30 cellular contexts compared by ENCODE assay signal in the genomic region with DNA sequence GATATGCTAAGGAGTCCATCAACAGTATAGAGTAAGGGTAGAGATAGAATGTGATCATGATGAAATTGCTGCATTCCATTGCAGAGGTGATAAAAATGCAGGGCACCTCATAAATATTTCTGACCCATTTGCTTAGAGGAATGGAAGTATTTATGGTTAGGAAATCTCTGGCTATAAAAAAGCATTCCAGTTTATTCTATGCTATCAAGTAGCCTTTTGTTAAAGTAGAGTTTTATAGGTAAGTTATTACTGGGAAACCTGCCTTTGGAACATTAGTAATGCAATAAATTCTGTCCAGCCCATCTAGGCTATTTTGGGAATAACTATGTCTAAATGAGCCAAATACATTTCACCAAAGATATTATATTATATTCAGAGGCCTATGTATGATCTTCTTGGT. TPM values are rescaled to one million over a fixed set of nuclear protein-coding genes. Genes with fewer than 3 reads are reported as not detected.
DNase-seq lines count a peak whose midpoint lies in the region; ATAC-seq, FAIRE-seq and TF ChIP-seq lines count a peak whose summit lies in the region.
"Had no signal": no experiment of that assay in that cellular context is flagged by ENCODE, and none has a peak within 500 bp of the region (broad histone marks: within the 10 kb centered on the region; RNA-seq: fewer than 3 reads in every experiment).

No MANE protein-coding gene starts in this region.

- H3K4me1 ChIP-seq in SK-N-SH (ENCODE audit: control insufficient read depth in 1 of 2, insufficient read depth in 2 of 2, low read depth in 1 of 2, low read length in 1 of 2) (no peaks in the 10 kb centered on the region; a peak in 1 of 4 replicates), PC-9 (replicated peaks; ENCODE audit: insufficient read depth) (peaks cover 16% of the 10 kb centered on the region), smooth muscle cell (ENCODE audit: low read depth) (no peaks in the 10 kb centered on the region)
- H3K4me1 ChIP-seq: adrenal gland, BLaER1, uterus had no signal

- intact Hi-C loops in PC-9 (cut with micrococcal nuclease; ENCODE audit: unreplicated experiment) = no loop called here

- H3K27me3 Mint-ChIP-seq in activated T-helper 17 cell treated with anti-CD3 and anti-CD28 coated beads, Interleukin-2, amount 50 U/mL, for 72 hours = no peaks in the 10 kb centered on the region

- H3K9ac ChIP-seq in SK-N-SH (no peak overlapping the region), smooth muscle cell (ENCODE audit: low read depth) (no peak overlapping the region)
- H3K9ac ChIP-seq: BLaER1 had no signal

- H3K9me3 ChIP-seq in SK-N-SH = no peaks in the 10 kb centered on the region
- no peaks in the 10 kb centered on the region for H3K9me3 ChIP-seq in PC-9 (ENCODE audit: insufficient read depth, low read depth)
- no peaks in the 10 kb centered on the region for H3K9me3 ChIP-seq in smooth muscle cell (replicated peaks; ENCODE audit: low read depth)
- H3K9me3 ChIP-seq: adrenal gland, gastroesophageal sphincter, MG63, ovary, uterus had no signal

- H3K79me2 ChIP-seq in SK-N-SH (ENCODE audit: insufficient read depth) = no peaks in the 10 kb centered on the region
- no peaks in the 10 kb centered on the region for H3K79me2 ChIP-seq in PC-9 (ENCODE audit: low read depth)
- H3K79me2 ChIP-seq in smooth muscle cell (ENCODE audit: low read depth) = no peaks in the 10 kb centered on the region

- no peak overlapping the region for H3K4me3 Mint-ChIP-seq in activated T-helper 17 cell treated with anti-CD3 and anti-CD28 coated beads, Interleukin-2, amount 50 U/mL, for 72 hours
- H3K4me3 Mint-ChIP-seq: naive thymus-derived CD8-positive, alpha-beta T cell; stimulated activated effector memory CD8-positive, alpha-beta T cell treated with anti-CD3 and anti-CD28 coated beads, Interleukin-12 subunit alpha, Interleukin-12 subunit beta, amount 100 ng/mL, for 72 hours had no signal

- TF ChIP-seq RAD21 in SK-N-SH (IDR thresholded peaks at IDR 0.05; ENCODE audit: low read length) = no peak

- no peak overlapping the region for H3K27ac ChIP-seq in SK-N-SH (ENCODE audit: low read depth in 2 of 2, low read length in 1 of 2)
- H3K27ac ChIP-seq in PC-9 = peak overlapping the region; percentile 40; the same call in 1 of the 2 replicates
- H3K27ac ChIP-seq in smooth muscle cell (ENCODE audit: low read depth) = no peak overlapping the region
- H3K27ac ChIP-seq: 22Rv1, adrenal gland, BLaER1, dorsolateral prefrontal cortex, gastroesophageal sphincter, ovary, uterus, WERI-Rb-1 had no signal

- H3K4me2 ChIP-seq in SK-N-SH (no peak overlapping the region), PC-9 (peak overlapping the region; percentile 11; the same call in 1 of the 2 replicates), smooth muscle cell (no peak overlapping the region)
- H3K4me2 ChIP-seq: BLaER1 had no signal

- TF ChIP-seq EP300 in SK-N-SH (IDR thresholded peaks at IDR 0.05; ENCODE audit: borderline replicate concordance in 1 of 2, low read depth in 1 of 2, low read length in 1 of 2) = no peak

- H3F3A ChIP-seq in SK-N-SH (replicated peaks; ENCODE audit: insufficient read depth) (peaks cover 3% of the 10 kb centered on the region), PC-9 (ENCODE audit: insufficient read depth, low read depth) (no peaks in the 10 kb centered on the region), smooth muscle cell (ENCODE audit: low read depth) (no peaks in the 10 kb centered on the region)

- no peaks in the 10 kb centered on the region for H3K9me3 Mint-ChIP-seq in activated T-helper 17 cell treated with anti-CD3 and anti-CD28 coated beads, Interleukin-2, amount 50 U/mL, for 72 hours
- H3K9me3 Mint-ChIP-seq: naive thymus-derived CD8-positive, alpha-beta T cell; stimulated activated effector memory CD8-positive, alpha-beta T cell treated with anti-CD3 and anti-CD28 coated beads, Interleukin-12 subunit alpha, Interleukin-12 subunit beta, amount 100 ng/mL, for 72 hours had no signal

- POLR2A ChIA-PET in SK-N-SH (lab: Yijun Ruan, JAX) = no interaction called here
- POLR2A ChIA-PET in PC-9 (lab: Charles Lee; ENCODE audit: unreplicated experiment) = no interaction called here

- H3K9me2 ChIP-seq in SK-N-SH (no peaks in the 10 kb centered on the region; the same call in 1 of the 2 replicates), PC-9 (ENCODE audit: insufficient read depth) (no peaks in the 10 kb centered on the region)

- no peak for FAIRE-seq in GM12892 (lab: Jason Lieb, UNC)

- H3K27me3 ChIP-seq in SK-N-SH (ENCODE audit: insufficient read depth) = no peaks in the 10 kb centered on the region
- no peaks in the 10 kb centered on the region for H3K27me3 ChIP-seq in PC-9 (ENCODE audit: insufficient read depth, low read depth)
- H3K27me3 ChIP-seq in smooth muscle cell (ENCODE audit: low read depth) = no peaks in the 10 kb centered on the region
- H3K27me3 ChIP-seq: adrenal gland, BLaER1, gastroesophageal sphincter, MG63, ovary, uterus had no signal

- ATAC-seq in SK-N-SH treated with all-trans-retinoic acid at 6 μM for 48 hours (peak; percentile 41), GM19328 (IDR thresholded peaks at IDR 0.05; ENCODE audit: unreplicated experiment) (no peak)
- no peak for ATAC-seq in activated T-helper 17 cell treated with anti-CD3 and anti-CD28 coated beads, Interleukin-2, amount 50 U/mL, for 72 hours (replicated peaks)
- ATAC-seq: gastroesophageal sphincter; left cardiac atrium; naive thymus-derived CD8-positive, alpha-beta T cell; sciatic nerve; stimulated activated effector memory CD8-positive, alpha-beta T cell treated with anti-CD3 and anti-CD28 coated beads, Interleukin-12 subunit alpha, Interleukin-12 subunit beta, amount 100 ng/mL, for 72 hours had no signal

- no peak overlapping the region for H3K27ac Mint-ChIP-seq in activated T-helper 17 cell treated with anti-CD3 and anti-CD28 coated beads, Interleukin-2, amount 50 U/mL, for 72 hours
- H3K27ac Mint-ChIP-seq: naive thymus-derived CD8-positive, alpha-beta T cell; stimulated activated effector memory CD8-positive, alpha-beta T cell treated with anti-CD3 and anti-CD28 coated beads, Interleukin-12 subunit alpha, Interleukin-12 subunit beta, amount 100 ng/mL, for 72 hours had no signal

- no peak for TF ChIP-seq POLR2A in GM12892 (IDR thresholded peaks at IDR 0.05; ENCODE audit: low read depth, low read length)

- H3K4me3 ChIP-seq in SK-N-SH (ENCODE audit: low read depth in 2 of 2, low read length in 1 of 2) (no peak overlapping the region), PC-9 (no peak overlapping the region), foreskin fibroblast (ENCODE audit: low read depth in 1 of 2, low read length in 2 of 2) (no peak overlapping the region), smooth muscle cell (no peak overlapping the region)
- H3K4me3 ChIP-seq: adrenal gland, BLaER1, dorsolateral prefrontal cortex, gastroesophageal sphincter, MG63, ovary, uterus had no signal

- CTCF ChIA-PET in SK-N-SH (lab: Yijun Ruan, JAX) = no interaction called here
- CTCF ChIA-PET in PC-9 (lab: Charles Lee) = no interaction called here

- BruUV-seq in PC-9 (replicated peaks; lab: Mats Ljungman, UMichigan) = no TSS peak

- TF ChIP-seq CTCF in SK-N-SH (IDR thresholded peaks at IDR 0.05) (no peak), PC-9 (conservative IDR thresholded peaks at IDR 0.05) (no peak), foreskin fibroblast (IDR thresholded peaks at IDR 0.05; ENCODE audit: low read depth, low read length) (no peak), smooth muscle cell (IDR thresholded peaks at IDR 0.05; ENCODE audit: borderline replicate concordance, insufficient read depth, poor library complexity, severe bottlenecking) (no peak)

- no peaks in the 10 kb centered on the region for H3K36me3 Mint-ChIP-seq in activated T-helper 17 cell treated with anti-CD3 and anti-CD28 coated beads, Interleukin-2, amount 50 U/mL, for 72 hours (ENCODE audit: low read depth)
- H3K36me3 Mint-ChIP-seq: naive thymus-derived CD8-positive, alpha-beta T cell; stimulated activated effector memory CD8-positive, alpha-beta T cell treated with anti-CD3 and anti-CD28 coated beads, Interleukin-12 subunit alpha, Interleukin-12 subunit beta, amount 100 ng/mL, for 72 hours had no signal

- H3K36me3 ChIP-seq in SK-N-SH (replicated peaks in 1 of 2; ENCODE audit: control insufficient read depth in 1 of 2, insufficient read depth in 2 of 2, low read length in 1 of 2) (no peaks in the 10 kb centered on the region), PC-9 (ENCODE audit: low read depth) (no peaks in the 10 kb centered on the region), smooth muscle cell (ENCODE audit: low read depth) (no peaks in the 10 kb centered on the region)
- H3K36me3 ChIP-seq: adrenal gland, BLaER1, gastroesophageal sphincter, MG63, ovary, uterus, WERI-Rb-1 had no signal

- H2AFZ ChIP-seq in SK-N-SH (ENCODE audit: low read depth) = no peak overlapping the region
- peak overlapping the region; percentile 45 for H2AFZ ChIP-seq in PC-9
- peak overlapping the region; percentile 32 for H2AFZ ChIP-seq in smooth muscle cell (ENCODE audit: low read depth)

- H4K20me1 ChIP-seq in SK-N-SH (ENCODE audit: insufficient read depth) = no peaks in the 10 kb centered on the region
- H4K20me1 ChIP-seq in PC-9 (ENCODE audit: insufficient read depth) = no peaks in the 10 kb centered on the region
- H4K20me1 ChIP-seq in smooth muscle cell (ENCODE audit: low read depth) = no peaks in the 10 kb centered on the region
- H4K20me1 ChIP-seq: BLaER1 had no signal

- H3K4me1 Mint-ChIP-seq in activated T-helper 17 cell treated with anti-CD3 and anti-CD28 coated beads, Interleukin-2, amount 50 U/mL, for 72 hours = no peaks in the 10 kb centered on the region
- H3K4me1 Mint-ChIP-seq: naive thymus-derived CD8-positive, alpha-beta T cell; stimulated activated effector memory CD8-positive, alpha-beta T cell treated with anti-CD3 and anti-CD28 coated beads, Interleukin-12 subunit alpha, Interleukin-12 subunit beta, amount 100 ng/mL, for 72 hours had no signal

- no peak for DNase-seq in SK-N-SH
- peak in 1 of 2 experiments; percentile 77 for DNase-seq in PC-9
- DNase-seq in foreskin fibroblast = peak; percentile 26 to 55
- DNase-seq in smooth muscle cell (lab: John Stamatoyannopoulos, UW; ENCODE audit: unreplicated experiment) = no peak
- no peak for DNase-seq in GM12892 (ENCODE audit: insufficient read length)
- DNase-seq: activated CD4-positive, alpha-beta T cell treated with anti-CD3 and anti-CD28 coated beads, Interleukin-2, amount 50 U/mL, for 4 hours; activated gamma-delta T cell treated with Interleukin-2 at 50 U/mL for 16 hours; adrenal gland; caudate nucleus; dorsolateral prefrontal cortex; left cardiac atrium; mesenchymal stem cell; MG63; naive thymus-derived CD8-positive, alpha-beta T cell; NCI-H1694; NCI-H82; OCI-M1; ovary; uterus; WERI-Rb-1 had no signal

RNA-seq across cellular contexts. Expression of gene STRIT1, which starts 19.8 kb away (rescaled TPM):
- polyA plus RNA-seq in SK-N-SH (2012; rRNA removed) (not detected in 2 replicates), smooth muscle cell (not detected in 2 replicates)
- not detected in 2 replicates for polyA plus RNA-seq in SK-N-SH (2012; cell fraction: cytosol; rRNA removed)
- not detected in 2 replicates for polyA plus RNA-seq in SK-N-SH (2012; cell fraction: nucleus; rRNA removed)
- total RNA-seq in PC-9 (2021) (not detected in 2 replicates), smooth muscle cell (not detected in 2 replicates)
- total RNA-seq in activated T-helper 17 cell treated with anti-CD3 and anti-CD28 coated beads, Interleukin-2, amount 50 U/mL, for 72 hours = not detected
- not detected for polyA plus RNA-seq in GM12892 (2012; ENCODE audit: missing spikeins)
- total RNA-seq: dorsolateral prefrontal cortex; gastroesophageal sphincter; left cardiac atrium; naive thymus-derived CD8-positive, alpha-beta T cell; ovary; sciatic nerve; T-helper 2 cell treated with Interferon-gamma antibody and Interleukin-4, amounts not matched to agents 100 ng/mL and 5 ng/mL, for 36 hours; temporal lobe; uterus had no signal
- polyA plus RNA-seq: naive thymus-derived CD8-positive, alpha-beta T cell; ovary had no signal

Comparison
In these comparisons a context has a peak if more than half of its experiments do, and no peak if none do; other contexts are left out.
1. DNase-seq: peak in foreskin fibroblast (2 of 2); none in SK-N-SH (single experiment), smooth muscle cell (single experiment) and GM12892 (single experiment).